In the genomic region with DNA sequence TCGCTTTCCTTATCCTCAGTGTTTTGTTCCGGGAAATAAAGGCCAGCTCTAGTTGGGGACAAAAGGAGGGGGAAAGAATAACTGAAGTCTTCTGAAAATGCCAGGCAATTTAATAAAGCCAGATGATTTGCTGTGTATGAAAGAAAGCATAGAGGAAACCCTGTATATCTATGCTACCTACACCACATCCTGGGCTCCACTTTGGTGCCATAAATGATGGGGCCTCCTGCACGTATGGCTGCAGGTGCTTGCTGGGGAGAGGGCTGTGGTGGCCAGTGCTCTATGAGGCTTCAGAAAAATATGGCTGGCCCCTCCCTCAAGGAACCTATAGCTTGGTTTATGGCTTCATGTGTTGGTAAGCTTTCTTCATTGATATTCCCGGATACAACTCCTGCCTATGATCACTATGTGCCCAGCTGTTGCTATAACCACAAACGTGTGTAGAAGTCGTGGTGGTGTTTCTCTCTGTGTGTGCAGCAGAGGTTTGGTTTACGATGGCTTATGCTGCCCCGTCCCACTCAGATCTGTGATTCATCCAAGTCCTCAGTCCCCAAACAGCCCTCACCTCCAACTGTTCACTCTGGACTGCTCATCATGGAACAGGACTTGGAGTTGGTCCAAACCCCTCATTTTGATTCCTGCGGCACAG, we compare ENCODE assay signal across 23 cellular contexts. TPM values are rescaled to one million over a fixed set of nuclear protein-coding genes. Genes with fewer than 3 reads are reported as not detected.
DNase-seq lines count a peak whose midpoint lies in the region; ATAC-seq and TF ChIP-seq lines count a peak whose summit lies in the region.
"Had no signal": no experiment of that assay in that cellular context is flagged by ENCODE, and none has a peak within 500 bp of the region (broad histone marks: within the 10 kb centered on the region; RNA-seq: fewer than 3 reads in every experiment).

No MANE protein-coding gene starts in this region.

- peaks cover 67% of the 10 kb centered on the region for H3K4me1 Mint-ChIP-seq in activated B cell treated with CpG ODN at 0.5 μM for 24 hours

- no peak for DNase-seq in activated naive CD4-positive, alpha-beta T cell treated with anti-CD3 and anti-CD28 coated beads, Interleukin-2, amount 50 U/mL, for 72 hours (ENCODE audit: low spot score in 2 of 2)
- no peak for DNase-seq in activated naive CD4-positive, alpha-beta T cell treated with Interleukin-2 at 50 U/mL for 16 hours
- DNase-seq in activated B cell treated with CpG ODN at 0.5 μM for 24 hours (no peak), transverse colon (no peak), dedifferentiated amniotic fluid mesenchymal stem cell (ENCODE audit: extremely low spot score) (no peak)
- DNase-seq: ACHN; activated CD4-positive, alpha-beta memory T cell treated with anti-CD3 and anti-CD28 coated beads, Interleukin-2, amount 10 ng/mL, durations not matched to agents 7 days and 5 days; activated gamma-delta T cell; activated T-cell treated with anti-CD3 and anti-CD28 coated beads for 4 hours; anterior cingulate cortex; COR-L47; cortex of kidney; H7; midbrain; NCI-H1048; NCI-H187; NCI-H69; stimulated activated CD8-positive, alpha-beta memory T cell treated with anti-CD3 and anti-CD28 coated beads, Interleukin-4, amount 100 ng/mL, for 48 hours; upper lobe of right lung had no signal

- peaks cover 0 to 8% of the 10 kb centered on the region in 2 donors for H3K36me3 Mint-ChIP-seq in activated naive CD4-positive, alpha-beta T cell treated with anti-CD3 and anti-CD28 coated beads, Interleukin-2, amount 50 U/mL, for 72 hours
- H3K36me3 Mint-ChIP-seq in activated B cell treated with CpG ODN at 0.5 μM for 24 hours (ENCODE audit: low read depth), result peaks cover 9% of the 10 kb centered on the region

- peak overlapping the region in 1 of 2 donors; percentile 4 for H3K27ac Mint-ChIP-seq in activated naive CD4-positive, alpha-beta T cell treated with anti-CD3 and anti-CD28 coated beads, Interleukin-2, amount 50 U/mL, for 72 hours
- peak overlapping the region; percentile 91 for H3K27ac Mint-ChIP-seq in activated B cell treated with CpG ODN at 0.5 μM for 24 hours
- H3K27ac Mint-ChIP-seq: activated CD4-positive, alpha-beta memory T cell treated with anti-CD3 and anti-CD28 coated beads, Interleukin-2, amount 10 ng/mL, durations not matched to agents 7 days and 5 days had no signal

- H3K9me3 Mint-ChIP-seq in activated naive CD4-positive, alpha-beta T cell treated with anti-CD3 and anti-CD28 coated beads, Interleukin-2, amount 50 U/mL, for 72 hours, result no peaks in the 10 kb centered on the region
- H3K9me3 Mint-ChIP-seq in activated B cell treated with CpG ODN at 0.5 μM for 24 hours, result peaks cover 3% of the 10 kb centered on the region

- H3K27ac ChIP-seq in muscle layer of duodenum (ENCODE audit: low read length) (peak overlapping the region; percentile 36), transverse colon (peak overlapping the region; percentile 36 to 54 (median 48))
- H3K27ac ChIP-seq: BLaER1, upper lobe of right lung had no signal

- ATAC-seq in activated naive CD4-positive, alpha-beta T cell treated with anti-CD3 and anti-CD28 coated beads, Interleukin-2, amount 50 U/mL, for 72 hours, result peak; percentile 29 to 47
- ATAC-seq in activated B cell treated with CpG ODN at 0.5 μM for 24 hours (ENCODE audit: low read depth), result no peak
- ATAC-seq in HG02642 (IDR thresholded peaks at IDR 0.05; ENCODE audit: poor library complexity, unreplicated experiment), result no peak
- ATAC-seq in GM18867 (IDR thresholded peaks at IDR 0.05; ENCODE audit: unreplicated experiment), result no peak
- ATAC-seq: upper lobe of right lung had no signal

- TF ChIP-seq POLR2A in transverse colon (IDR thresholded peaks at IDR 0.05), result no peak

- WGBS in transverse colon (ENCODE audit: low coverage in 1 of 2), 2 donors, result 64% methylated on average over 9 of the region's 9 CpGs; no CpG with 5 or more reads in 1 of the 2 donors

- CTCF ChIA-PET in activated B cell treated with CpG ODN at 0.5 μM for 24 hours (lab: Charles Lee), result interaction anchor here (1.2 kb wide), 1 partner anchor 57 kb away, joined by 3 read pairs; no protein-coding TSS in a partner anchor

- POLR2A ChIA-PET in activated B cell treated with CpG ODN at 0.5 μM for 24 hours (lab: Charles Lee), result no interaction called here

- no peak overlapping the region for H3K4me3 Mint-ChIP-seq in activated B cell treated with CpG ODN at 0.5 μM for 24 hours
- H3K4me3 Mint-ChIP-seq: activated CD4-positive, alpha-beta memory T cell treated with anti-CD3 and anti-CD28 coated beads, Interleukin-2, amount 10 ng/mL, durations not matched to agents 7 days and 5 days had no signal

- H3K4me1 ChIP-seq in muscle layer of duodenum (ENCODE audit: control insufficient read depth in 1 of 2, insufficient read depth in 2 of 2, low read length in 2 of 2) (no peaks in the 10 kb centered on the region), transverse colon (peaks cover 0 to 14% (median 0%) of the 10 kb centered on the region in 4 donors)
- H3K4me1 ChIP-seq: upper lobe of right lung had no signal

- intact Hi-C loops in activated B cell treated with CpG ODN at 0.5 μM for 24 hours (cut with micrococcal nuclease), result no loop called here
- intact Hi-C loops in transverse colon (cut with DNase I; ENCODE audit: low total_unique reads), result no loop called here

- H3K36me3 ChIP-seq in muscle layer of duodenum (ENCODE audit: control insufficient read depth in 1 of 2, insufficient read depth in 2 of 2, low read length in 2 of 2), result peaks cover 13 to 37% of the 10 kb centered on the region in 2 donors
- H3K36me3 ChIP-seq in transverse colon, result no peaks in the 10 kb centered on the region
- H3K36me3 ChIP-seq: BLaER1, upper lobe of right lung had no signal

- H3K4me3 ChIP-seq in muscle layer of duodenum (ENCODE audit: low read depth in 1 of 2, low read length in 2 of 2), result no peak overlapping the region
- H3K4me3 ChIP-seq in transverse colon, result no peak overlapping the region
- H3K4me3 ChIP-seq: BLaER1, upper lobe of right lung had no signal

- TF ChIP-seq EP300 in transverse colon (IDR thresholded peaks at IDR 0.05; ENCODE audit: low read depth), result no peak

- no peaks in the 10 kb centered on the region for H3K27me3 ChIP-seq in muscle layer of duodenum (ENCODE audit: low read depth, low read length)
- H3K27me3 ChIP-seq in transverse colon, result no peaks in the 10 kb centered on the region
- H3K27me3 ChIP-seq: BLaER1, upper lobe of right lung had no signal

- in situ Hi-C loops in transverse colon (cut with MboI; ENCODE audit: low pct_ligation_motif_present in 1 of 4, low pct_unique_long_range_greater_than_20kb in 1 of 4, low sequenced_read_pairs in 3 of 4), result no loop called here

- H3K9me3 ChIP-seq in muscle layer of duodenum (ENCODE audit: control insufficient read depth in 1 of 2, low read length in 2 of 2) (no peaks in the 10 kb centered on the region), transverse colon (no peaks in the 10 kb centered on the region)
- H3K9me3 ChIP-seq: BLaER1, upper lobe of right lung had no signal

- no peak for TF ChIP-seq CTCF in activated B cell treated with CpG ODN at 0.5 μM for 24 hours (IDR thresholded peaks at IDR 0.05)
- no peak for TF ChIP-seq CTCF in transverse colon (IDR thresholded peaks at IDR 0.05)

- H3K27me3 Mint-ChIP-seq in activated B cell treated with CpG ODN at 0.5 μM for 24 hours, result no peaks in the 10 kb centered on the region

RNA-seq across cellular contexts. Expression of gene BACE2, which starts 59.5 kb away (rescaled TPM):
- total RNA-seq in activated naive CD4-positive, alpha-beta T cell treated with anti-CD3 and anti-CD28 coated beads, Interleukin-2, amount 50 U/mL, for 72 hours, result 1 to 10 TPM in 1 of 2 donors, not detected in 1; 1.3 TPM
- total RNA-seq in activated B cell treated with CpG ODN at 0.5 μM for 24 hours (13.0 and 17.1 TPM in 2 replicates), transverse colon (10 to 100 TPM; 28.4 to 52.5 (median 43.9) TPM)

Comparison
In these comparisons a context has a peak if more than half of its experiments do, and no peak if none do; other contexts are left out.
1. ATAC-seq: peak in activated naive CD4-positive, alpha-beta T cell treated with anti-CD3 and anti-CD28 coated beads, Interleukin-2, amount 50 U/mL, for 72 hours (2 of 2); none in activated B cell treated with CpG ODN at 0.5 μM for 24 hours (single experiment), HG02642 (single experiment) and GM18867 (single experiment).